ENCODE assay signal across 15 cellular contexts in genomic region chr6:156863504-156863903, GRCh38.
"Had no signal": no experiment of that assay in that cellular context is flagged by ENCODE, and none has a peak within 500 bp of the region (broad histone marks: within the 10 kb centered on the region; RNA-seq: fewer than 3 reads in every experiment).

No MANE protein-coding gene starts in this region.

- H3K27me3 ChIP-seq: body of pancreas, esophagus muscularis mucosa, hepatocyte, ovary, sigmoid colon, spleen had no signal

- DNase-seq: activated CD4-positive, alpha-beta T cell treated with anti-CD3 and anti-CD28 coated beads for 4 hours; activated CD8-positive, alpha-beta memory T cell treated with anti-CD3 and anti-CD28 coated beads, Interleukin-2, amount 50 U/mL, for 48 hours; activated naive CD4-positive, alpha-beta T cell treated with anti-CD3 and anti-CD28 coated beads, Interleukin-2, amount 50 U/mL, for 16 hours; amygdala; body of pancreas; islet precursor cell; midbrain; ovary; sigmoid colon; spleen; T-helper 2 cell had no signal

- H2AFZ ChIP-seq: hepatocyte had no signal

- ATAC-seq: body of pancreas had no signal

- H3K36me3 ChIP-seq: esophagus muscularis mucosa, ovary, sigmoid colon, spleen had no signal

- H3K4me3 ChIP-seq: body of pancreas, coronary artery, esophagus muscularis mucosa, hepatocyte, lung, ovary, sigmoid colon, spleen had no signal

- H3K9me3 ChIP-seq: body of pancreas, esophagus muscularis mucosa, ovary, sigmoid colon, spleen had no signal

- H3K4me2 ChIP-seq: hepatocyte had no signal

- H3K27ac ChIP-seq: body of pancreas, coronary artery, esophagus muscularis mucosa, hepatocyte, ovary, sigmoid colon had no signal
